Comparison of ENCODE assay signal across 8 cellular contexts in genomic region chr12:47636908-47637780, GRCh38.
DNase-seq lines count a peak whose midpoint lies in the region; ATAC-seq, FAIRE-seq and TF ChIP-seq lines count a peak whose summit lies in the region.

No MANE protein-coding gene starts in this region.

- FAIRE-seq in H54 (lab: Jason Lieb, UNC), result no peak

- peaks cover 11% of the 10 kb centered on the region for H3K9me3 Mint-ChIP-seq in stimulated activated effector memory CD8-positive, alpha-beta T cell treated with anti-CD3 and anti-CD28 coated beads, Interleukin-12 subunit alpha, Interleukin-12 subunit beta, amount 100 ng/mL, for 72 hours

- no peaks in the 10 kb centered on the region for H3K36me3 ChIP-seq in hepatocyte (replicated peaks; ENCODE audit: insufficient read depth, low read depth)

- no peak for TF ChIP-seq POLR2A in H54 (IDR thresholded peaks at IDR 0.05; ENCODE audit: low read depth, low read length)

- H3K9me3 ChIP-seq in hepatocyte (ENCODE audit: low read depth), result peaks cover 10% of the 10 kb centered on the region

- H3K27ac ChIP-seq in hepatocyte, result no peak overlapping the region

- in situ Hi-C loops in GM13976 (cut with MboI; ENCODE audit: low sequenced_read_pairs, unreplicated experiment), result no loop called here

- no peak for ATAC-seq in stimulated activated effector memory CD8-positive, alpha-beta T cell treated with anti-CD3 and anti-CD28 coated beads, Interleukin-12 subunit alpha, Interleukin-12 subunit beta, amount 100 ng/mL, for 72 hours
- no peak for ATAC-seq in GM18519 (IDR thresholded peaks at IDR 0.05; ENCODE audit: low FRiP score, unreplicated experiment)

- no peak overlapping the region for H2AFZ ChIP-seq in hepatocyte

- H3K4me2 ChIP-seq in hepatocyte, result no peak overlapping the region

- no peak overlapping the region for H3K4me3 ChIP-seq in hepatocyte

- peak overlapping the region; percentile 70 for H3K27ac Mint-ChIP-seq in stimulated activated effector memory CD8-positive, alpha-beta T cell treated with anti-CD3 and anti-CD28 coated beads, Interleukin-12 subunit alpha, Interleukin-12 subunit beta, amount 100 ng/mL, for 72 hours

- H3K79me2 ChIP-seq in hepatocyte, result no peaks in the 10 kb centered on the region

- 66% methylated on average over 8 of the region's 8 CpGs for WGBS in hepatocyte (ENCODE audit: low lambda C conversion rate, missing lambda C conversion rate)

- peak; percentile 37 for DNase-seq in NCI-H2029 (lab: John Stamatoyannopoulos, UW)
- peak; percentile 44 for DNase-seq in activated T-cell treated with anti-CD3 and anti-CD28 coated beads for 48 hours (ENCODE audit: low read depth)
- DNase-seq in hepatocyte (ENCODE audit: low spot score), result peak; percentile 13
- peak; percentile 18 to 70 for DNase-seq in stimulated activated effector memory CD8-positive, alpha-beta T cell treated with anti-CD3 and anti-CD28 coated beads, Interleukin-12 subunit alpha, Interleukin-12 subunit beta, amount 100 ng/mL, for 72 hours (ENCODE audit: low spot score in 2 of 2)
- DNase-seq in H54 (ENCODE audit: insufficient read length, low spot score), result no peak
- DNase-seq in GM13976 (ENCODE audit: low spot score), result no peak

- no peaks in the 10 kb centered on the region for H3K4me1 ChIP-seq in hepatocyte (ENCODE audit: insufficient read depth)

- no peak overlapping the region for H3K4me3 Mint-ChIP-seq in stimulated activated effector memory CD8-positive, alpha-beta T cell treated with anti-CD3 and anti-CD28 coated beads, Interleukin-12 subunit alpha, Interleukin-12 subunit beta, amount 100 ng/mL, for 72 hours

- H3K4me1 Mint-ChIP-seq in stimulated activated effector memory CD8-positive, alpha-beta T cell treated with anti-CD3 and anti-CD28 coated beads, Interleukin-12 subunit alpha, Interleukin-12 subunit beta, amount 100 ng/mL, for 72 hours, result peaks cover 10% of the 10 kb centered on the region

- TF ChIP-seq CTCF in GM12873 (IDR thresholded peaks at IDR 0.05; ENCODE audit: insufficient read depth, low read depth, low read length, missing control alignments) (peak; percentile 66), hepatocyte (IDR thresholded peaks at IDR 0.05; ENCODE audit: poor library complexity) (peak; percentile 22), GM13976 (IDR thresholded peaks at IDR 0.05; ENCODE audit: borderline replicate concordance, control extremely low read depth, extremely low read depth, insufficient read depth, missing control alignments) (no peak)

- H3K36me3 Mint-ChIP-seq in stimulated activated effector memory CD8-positive, alpha-beta T cell treated with anti-CD3 and anti-CD28 coated beads, Interleukin-12 subunit alpha, Interleukin-12 subunit beta, amount 100 ng/mL, for 72 hours, result peaks cover 5% of the 10 kb centered on the region

- no peaks in the 10 kb centered on the region for H3K9me2 ChIP-seq in hepatocyte (replicated peaks; ENCODE audit: insufficient read depth)

- H3K27me3 ChIP-seq in hepatocyte, result no peaks in the 10 kb centered on the region

- H4K20me1 ChIP-seq in hepatocyte (ENCODE audit: insufficient read depth, poor library complexity, severe bottlenecking), result no peaks in the 10 kb centered on the region

Comparison
In these comparisons a context has a peak if more than half of its experiments do, and no peak if none do; other contexts are left out.
1. DNase-seq: peak in NCI-H2029 (single experiment), activated T-cell treated with anti-CD3 and anti-CD28 coated beads for 48 hours (single experiment), hepatocyte (single experiment) and stimulated activated effector memory CD8-positive, alpha-beta T cell treated with anti-CD3 and anti-CD28 coated beads, Interleukin-12 subunit alpha, Interleukin-12 subunit beta, amount 100 ng/mL, for 72 hours (2 of 2); none in H54 (single experiment) and GM13976 (single experiment).